ENCODE assay signal across 8 cellular contexts in genomic region chrX:79413009-79413408, GRCh38. TPM values are rescaled to one million over a fixed set of nuclear protein-coding genes. Genes with fewer than 3 reads are reported as not detected.
DNase-seq lines count a peak whose midpoint lies in the region; ATAC-seq and TF ChIP-seq lines count a peak whose summit lies in the region.

No MANE protein-coding gene starts in this region.

- no TSS peak for BruUV-seq in PC-9 (replicated peaks; lab: Mats Ljungman, UMichigan)

- no peak overlapping the region for H3K9ac ChIP-seq in endodermal cell (ENCODE audit: extremely low read depth, low read length, poor library complexity, severe bottlenecking)
- H3K9ac ChIP-seq in parathyroid adenoma, result no peak overlapping the region

- no peaks in the 10 kb centered on the region for H3F3A ChIP-seq in PC-9 (ENCODE audit: insufficient read depth, low read depth)

- WGBS in endodermal cell (ENCODE audit: insufficient coverage in 1 of 2, insufficient read length in 1 of 2), 2 experiments, result 35 to 50% methylated on average over 1 to 3 of the region's 4 CpGs
- 5 to 6% methylated on average over 4 of the region's 4 CpGs for WGBS in aorta, 2 donors

- intact Hi-C loops in PC-9 (cut with micrococcal nuclease; ENCODE audit: unreplicated experiment), result loop anchor here (5.0 kb wide), 1 partner anchor 836 kb away; no protein-coding TSS in a partner anchor
- intact Hi-C loops in aorta (cut with DNase I), result no loop called here

- H3K9me3 ChIP-seq in PC-9 (ENCODE audit: insufficient read depth, low read depth) (no peaks in the 10 kb centered on the region), endodermal cell (ENCODE audit: control insufficient read depth, low read length) (no peaks in the 10 kb centered on the region), parathyroid adenoma (ENCODE audit: control insufficient read depth, low read length) (no peaks in the 10 kb centered on the region), aorta (ENCODE audit: control insufficient read depth, low read length) (no peaks in the 10 kb centered on the region)

- ATAC-seq in aorta (ENCODE audit: low FRiP score) (no peak), GM18870 (IDR thresholded peaks at IDR 0.05; ENCODE audit: unreplicated experiment) (no peak), HG03045 (IDR thresholded peaks at IDR 0.05; ENCODE audit: unreplicated experiment) (no peak)

- H3K27ac ChIP-seq in PC-9 (no peak overlapping the region), endodermal cell (ENCODE audit: low read depth, low read length) (no peak overlapping the region), parathyroid adenoma (no peak overlapping the region), aorta (ENCODE audit: low read depth in 1 of 2, low read length in 2 of 2) (no peak overlapping the region)

- H3K4me3 Mint-ChIP-seq in endodermal cell, result no peak overlapping the region

- TF ChIP-seq CTCF in PC-9 (conservative IDR thresholded peaks at IDR 0.05) (peak; percentile 55; the same call in 1 of the 2 replicates), endodermal cell (conservative IDR thresholded peaks at IDR 0.05) (peak; percentile 74), parathyroid adenoma (IDR thresholded peaks at IDR 0.05) (peak; percentile 17)

- H3K9me2 ChIP-seq in PC-9 (ENCODE audit: insufficient read depth), result no peaks in the 10 kb centered on the region

- H3K36me3 ChIP-seq in PC-9 (ENCODE audit: low read depth) (no peaks in the 10 kb centered on the region), endodermal cell (ENCODE audit: control insufficient read depth, insufficient read depth, low read length) (no peaks in the 10 kb centered on the region), parathyroid adenoma (ENCODE audit: control insufficient read depth, insufficient read depth, low read length) (no peaks in the 10 kb centered on the region), aorta (ENCODE audit: control insufficient read depth in 1 of 2, insufficient read depth in 2 of 2, low read length in 1 of 2) (no peaks in the 10 kb centered on the region)

- peaks cover 20% of the 10 kb centered on the region for H3K9me3 Mint-ChIP-seq in endodermal cell

- H3K4me3 ChIP-seq in PC-9 (no peak overlapping the region; the same call in 1 of the 2 replicates), endodermal cell (ENCODE audit: low read length) (no peak overlapping the region), parathyroid adenoma (ENCODE audit: low read depth, low read length) (no peak overlapping the region), aorta (ENCODE audit: low read length in 2 of 2) (no peak overlapping the region)

- H3K27me3 Mint-ChIP-seq in endodermal cell (ENCODE audit: insufficient read depth), result no peaks in the 10 kb centered on the region

- no peaks in the 10 kb centered on the region for H4K20me1 ChIP-seq in PC-9 (ENCODE audit: insufficient read depth)

- H3K4me2 ChIP-seq in PC-9, result peak overlapping the region; percentile 40
- peak overlapping the region; percentile 12 for H3K4me2 ChIP-seq in parathyroid adenoma (ENCODE audit: low read length)

- DNase-seq in NCI-H510A treated with DMSO at 0.1 percent for 48 hours (lab: John Stamatoyannopoulos, UW) (peak; percentile 2), NCI-H510A (lab: John Stamatoyannopoulos, UW) (no peak), PC-9 (no peak), endodermal cell (no peak), aorta (no peak)

- CTCF ChIA-PET in PC-9 (lab: Charles Lee), result no interaction called here

- H3K36me3 Mint-ChIP-seq in endodermal cell (ENCODE audit: low read depth), result no peaks in the 10 kb centered on the region

- H3K27me3 ChIP-seq in PC-9 (ENCODE audit: insufficient read depth, low read depth), result no peaks in the 10 kb centered on the region
- no peaks in the 10 kb centered on the region for H3K27me3 ChIP-seq in endodermal cell (ENCODE audit: control insufficient read depth, insufficient read depth, low read length, poor library complexity, severe bottlenecking)
- no peaks in the 10 kb centered on the region for H3K27me3 ChIP-seq in parathyroid adenoma (ENCODE audit: control insufficient read depth, insufficient read depth, low read length)
- no peaks in the 10 kb centered on the region for H3K27me3 ChIP-seq in aorta (ENCODE audit: control insufficient read depth in 1 of 2, insufficient read depth in 2 of 2, low read length in 1 of 2)

- no peak overlapping the region for H3K27ac Mint-ChIP-seq in endodermal cell

- H3K79me2 ChIP-seq in PC-9 (ENCODE audit: low read depth), result no peaks in the 10 kb centered on the region
- H3K79me2 ChIP-seq in parathyroid adenoma, result no peaks in the 10 kb centered on the region

- H2AFZ ChIP-seq in PC-9 (no peak overlapping the region), parathyroid adenoma (no peak overlapping the region)

- POLR2A ChIA-PET in PC-9 (lab: Charles Lee; ENCODE audit: unreplicated experiment), result no interaction called here

- H3K4me1 Mint-ChIP-seq in endodermal cell, result no peaks in the 10 kb centered on the region

- H3K4me1 ChIP-seq in PC-9 (replicated peaks; ENCODE audit: insufficient read depth) (no peaks in the 10 kb centered on the region), endodermal cell (ENCODE audit: control insufficient read depth, insufficient read depth, low read length) (no peaks in the 10 kb centered on the region), parathyroid adenoma (no peaks in the 10 kb centered on the region), aorta (ENCODE audit: control insufficient read depth in 1 of 2, insufficient read depth in 2 of 2, low read length in 2 of 2) (no peaks in the 10 kb centered on the region)

RNA-seq across cellular contexts. Expression of gene ITM2A, which starts 45.9 kb away (rescaled TPM):
- not detected in 2 replicates for total RNA-seq in PC-9 (2021)
- total RNA-seq in endodermal cell, result 10 to 100 TPM; 24.8 to 40.8 TPM
- polyA plus RNA-seq in endodermal cell (2013, experiment 1 of 2), result 12.4 TPM
- polyA plus RNA-seq in endodermal cell (2013, experiment 2 of 2), result 12.6 TPM
- total RNA-seq in aorta, result 100 to 1,000 TPM in 1 of 2 donors, 10 to 100 TPM in 1; 40.7 to 153 TPM
- 1 to 10 TPM; 1.6 to 2.8 TPM for polyA plus RNA-seq in aorta

Comparison
In these comparisons a context has a peak if more than half of its experiments do, and no peak if none do; other contexts are left out.
1. CTCF ChIP-seq: peak in every context shown above with its lines; median percentile 74 in endodermal cell; 55 in PC-9; 17 in parathyroid adenoma.
2. RNA of gene ITM2A, which starts 45.9 kb away (total RNA-seq): 40.7 to 153 TPM in aorta and 24.8 to 40.8 TPM in endodermal cell; not detected in PC-9; every median in the first group is over 10 times any median in the second.